8 cellular contexts compared by ENCODE assay signal in the genomic region with DNA sequence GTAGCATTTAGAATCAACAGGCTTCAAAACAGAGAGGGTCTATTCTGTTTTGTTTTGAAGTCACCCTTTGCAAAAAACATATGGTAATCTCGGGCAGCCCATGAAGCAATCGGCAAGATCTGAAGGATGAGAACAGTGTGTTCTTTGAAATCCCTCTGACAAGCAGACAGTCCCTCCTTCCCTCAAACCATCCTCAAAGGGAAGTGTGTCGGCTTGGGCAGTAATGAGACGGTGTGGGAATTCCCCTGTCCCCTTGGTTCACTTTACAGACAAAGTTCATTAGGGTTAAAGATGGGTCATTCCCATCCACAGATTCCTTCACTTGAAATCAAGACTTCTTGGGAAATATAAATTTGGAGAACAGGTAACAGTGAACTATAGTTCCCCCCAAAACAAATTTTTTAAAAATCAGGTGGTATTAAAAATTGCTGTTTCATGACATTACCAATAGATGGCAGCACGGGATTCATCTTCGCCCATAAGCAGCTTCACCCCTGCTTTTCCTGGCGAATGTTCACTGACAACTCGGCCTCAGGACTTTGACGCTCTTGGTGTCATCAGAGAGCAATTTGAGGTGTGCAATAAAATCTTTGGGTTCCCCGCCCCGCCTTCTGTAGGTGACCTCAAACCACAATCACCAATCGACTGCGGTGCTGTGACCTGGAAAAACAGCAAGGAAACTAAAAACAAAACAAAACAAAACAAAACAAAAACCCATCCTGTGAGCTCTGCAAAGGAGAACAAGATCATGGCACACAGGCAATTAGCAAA.
DNase-seq lines count a peak whose midpoint lies in the region; ATAC-seq and TF ChIP-seq lines count a peak whose summit lies in the region.

No MANE protein-coding gene starts in this region.

- ATAC-seq in GM18907 (IDR thresholded peaks at IDR 0.05; ENCODE audit: unreplicated experiment) (peak; percentile 65), HG03280 (IDR thresholded peaks at IDR 0.05; ENCODE audit: unreplicated experiment) (peak; percentile 63)

- no peak overlapping the region for H3K9ac ChIP-seq in mesendoderm (ENCODE audit: low read length)

- TF ChIP-seq CTCF in AG09319 (IDR thresholded peaks at IDR 0.05; ENCODE audit: low read depth, low read length) (peak; percentile 63), dorsolateral prefrontal cortex (IDR thresholded peaks at IDR 0.05 in 54 of 56, conservative IDR thresholded peaks at IDR 0.05 in 2 of 56; ENCODE audit: low read depth in 1 of 56, partially characterized antibody in 56 of 56) (peak; percentile 53 to 94 (median 83))

- no peak overlapping the region for H2BK5ac ChIP-seq in mesendoderm (ENCODE audit: low read length)

- POLR2A ChIA-PET in activated CD4-positive, alpha-beta T cell treated with anti-CD3 and anti-CD28 coated beads, Interleukin-2, amount 10 ng/mL, durations not matched to agents 7 days and 5 days (lab: Charles Lee): interaction anchor here (0.6 to 1.4 kb wide), 5 partner anchors 9 to 170 kb away, joined by 3 to 4 read pairs (median 3); partner anchors contain the start of gene TNFAIP3

- peaks cover 0 to 5% (median 0%) of the 10 kb centered on the region in 45 donors for H3K27me3 ChIP-seq in dorsolateral prefrontal cortex
- no peaks in the 10 kb centered on the region for H3K27me3 ChIP-seq in mesendoderm (ENCODE audit: insufficient read depth, low read length, poor library complexity)

- no peak overlapping the region for H3K4ac ChIP-seq in mesendoderm (ENCODE audit: low read depth, low read length)

- peak overlapping the region in 17 of 59 donors; percentile 4 to 42 (median 24) for H3K4me3 ChIP-seq in dorsolateral prefrontal cortex
- H3K4me3 ChIP-seq in mesendoderm (ENCODE audit: low read length): no peak overlapping the region

- intact Hi-C loops in dorsolateral prefrontal cortex (cut with DNase I): loop anchor here (1.0 to 5.0 kb wide), 6 partner anchors 159 to 400 kb away; partner anchors contain the start of genes PERP (in 2 of the 2) and TNFAIP3 (in 2 of the 2)

- H3K23ac ChIP-seq in mesendoderm (ENCODE audit: low read length): no peak overlapping the region

- no CpG with 5 or more reads among the region's 13 CpGs for WGBS in mesendoderm (ENCODE audit: extremely low coverage, insufficient coverage, low lambda C conversion rate)

- H2BK15ac ChIP-seq in mesendoderm (replicated peaks; ENCODE audit: low read depth): no peak overlapping the region

- no peak overlapping the region for H4K8ac ChIP-seq in mesendoderm (ENCODE audit: low read depth, low read length)

- H3K4me1 ChIP-seq in mesendoderm (ENCODE audit: control insufficient read depth, low read depth, low read length): no peaks in the 10 kb centered on the region

- DNase-seq in AG09319 (ENCODE audit: extremely low read depth, low read depth) (peak; percentile 59), NCI-H510A (lab: John Stamatoyannopoulos, UW) (peak; percentile 4), dorsolateral prefrontal cortex (peak in 6 of 10 donors; percentile 8 to 50 (median 36)), mesendoderm (peak; percentile 81)
- DNase-seq in activated CD4-positive, alpha-beta T cell treated with anti-CD3 and anti-CD28 coated beads, Interleukin-2, amount 10 ng/mL, durations not matched to agents 7 days and 5 days: peak; percentile 93
- peak; percentile 62 to 67 for DNase-seq in stimulated activated CD8-positive, alpha-beta memory T cell treated with anti-CD3 and anti-CD28 coated beads, Interleukin-15, amount 100 ng/mL, for 48 hours (ENCODE audit: low read depth in 2 of 2)

- no peak overlapping the region for H3K18ac ChIP-seq in mesendoderm (ENCODE audit: low read length)

- CTCF ChIA-PET in activated CD4-positive, alpha-beta T cell treated with anti-CD3 and anti-CD28 coated beads, Interleukin-2, amount 10 ng/mL, durations not matched to agents 7 days and 5 days (lab: Charles Lee): interaction anchor here (0.6 to 6.4 kb wide), 35 partner anchors 9 to 299 kb away, joined by 3 to 68 read pairs (median 5); partner anchors contain the start of gene TNFAIP3

- H3K27me3 Mint-ChIP-seq in activated CD4-positive, alpha-beta T cell treated with anti-CD3 and anti-CD28 coated beads, Interleukin-2, amount 10 ng/mL, durations not matched to agents 7 days and 5 days: no peaks in the 10 kb centered on the region

- no peaks in the 10 kb centered on the region for H3K36me3 ChIP-seq in mesendoderm (ENCODE audit: control insufficient read depth, insufficient read depth, low read length)

- H3K56ac ChIP-seq in mesendoderm (ENCODE audit: low read length): no peak overlapping the region

- peaks cover 69% of the 10 kb centered on the region for H3K4me1 Mint-ChIP-seq in activated CD4-positive, alpha-beta T cell treated with anti-CD3 and anti-CD28 coated beads, Interleukin-2, amount 10 ng/mL, durations not matched to agents 7 days and 5 days

- no peak overlapping the region for H2BK120ac ChIP-seq in mesendoderm (ENCODE audit: low read depth, low read length)

- peaks cover 5% of the 10 kb centered on the region for H3K9me3 Mint-ChIP-seq in activated CD4-positive, alpha-beta T cell treated with anti-CD3 and anti-CD28 coated beads, Interleukin-2, amount 10 ng/mL, durations not matched to agents 7 days and 5 days

- H3K79me1 ChIP-seq in mesendoderm (ENCODE audit: low read length): no peaks in the 10 kb centered on the region

- H3K4me2 ChIP-seq in mesendoderm (ENCODE audit: low read length): no peak overlapping the region

- H3K79me2 ChIP-seq in mesendoderm (ENCODE audit: control insufficient read depth, insufficient read depth, low read length): no peaks in the 10 kb centered on the region

- H3K27ac ChIP-seq in dorsolateral prefrontal cortex (peak overlapping the region in 1 of 59 donors; percentile 26), mesendoderm (ENCODE audit: low read depth, low read length) (no peak overlapping the region)

- peak overlapping the region; percentile 96 for H3K27ac Mint-ChIP-seq in activated CD4-positive, alpha-beta T cell treated with anti-CD3 and anti-CD28 coated beads, Interleukin-2, amount 10 ng/mL, durations not matched to agents 7 days and 5 days

- H4K5ac ChIP-seq in mesendoderm (ENCODE audit: low read length): no peak overlapping the region

- H3K36me3 Mint-ChIP-seq in activated CD4-positive, alpha-beta T cell treated with anti-CD3 and anti-CD28 coated beads, Interleukin-2, amount 10 ng/mL, durations not matched to agents 7 days and 5 days (ENCODE audit: low read depth): peaks cover 21% of the 10 kb centered on the region

- peak overlapping the region; percentile 64 for H3K4me3 Mint-ChIP-seq in activated CD4-positive, alpha-beta T cell treated with anti-CD3 and anti-CD28 coated beads, Interleukin-2, amount 10 ng/mL, durations not matched to agents 7 days and 5 days

- H2AK5ac ChIP-seq in mesendoderm (ENCODE audit: low read length): no peak overlapping the region

Comparison
In these comparisons a context has a peak if more than half of its experiments do, and no peak if none do; other contexts are left out.
1. DNase-seq: peak in every context shown above with its lines; median percentile 93 in activated CD4-positive, alpha-beta T cell treated with anti-CD3 and anti-CD28 coated beads, Interleukin-2, amount 10 ng/mL, durations not matched to agents 7 days and 5 days; 81 in mesendoderm; 64 in stimulated activated CD8-positive, alpha-beta memory T cell treated with anti-CD3 and anti-CD28 coated beads, Interleukin-15, amount 100 ng/mL, for 48 hours; 59 in AG09319; 36 in dorsolateral prefrontal cortex; 4 in NCI-H510A.